1 cellular context compared by ENCODE assay signal in the genomic region with DNA sequence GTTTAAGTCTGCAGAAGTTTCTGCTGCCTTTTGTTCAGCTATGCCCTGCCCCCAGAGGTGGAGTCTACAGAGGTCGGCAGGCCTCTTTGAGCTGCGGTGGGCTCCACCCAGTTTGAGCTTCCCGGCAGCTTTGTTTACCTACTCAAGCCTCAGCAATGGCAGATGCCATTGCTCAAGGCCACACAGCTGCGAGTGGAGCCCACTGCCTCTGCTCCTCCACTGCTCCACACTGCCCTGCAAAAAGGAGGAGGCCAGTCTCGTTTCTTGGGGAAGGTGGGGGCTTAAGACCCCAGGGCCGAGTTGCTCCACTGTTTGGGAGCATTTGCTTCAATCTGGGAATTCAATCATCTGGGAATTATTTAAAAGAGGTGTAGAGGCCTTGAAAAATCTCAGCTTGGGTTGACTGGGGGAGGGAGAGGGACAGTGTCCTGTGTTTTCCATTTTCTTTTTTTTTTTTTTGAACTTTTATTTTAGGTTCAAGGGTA.
TF ChIP-seq lines count a peak whose summit lies in the region.

No MANE protein-coding gene starts in this region.

TF ChIP-seq in HepG2, 621 proteins besides CTCF, POLR2A, EP300 and RAD21 (continued from another document):
- TF ChIP-seq, protein P1, sequence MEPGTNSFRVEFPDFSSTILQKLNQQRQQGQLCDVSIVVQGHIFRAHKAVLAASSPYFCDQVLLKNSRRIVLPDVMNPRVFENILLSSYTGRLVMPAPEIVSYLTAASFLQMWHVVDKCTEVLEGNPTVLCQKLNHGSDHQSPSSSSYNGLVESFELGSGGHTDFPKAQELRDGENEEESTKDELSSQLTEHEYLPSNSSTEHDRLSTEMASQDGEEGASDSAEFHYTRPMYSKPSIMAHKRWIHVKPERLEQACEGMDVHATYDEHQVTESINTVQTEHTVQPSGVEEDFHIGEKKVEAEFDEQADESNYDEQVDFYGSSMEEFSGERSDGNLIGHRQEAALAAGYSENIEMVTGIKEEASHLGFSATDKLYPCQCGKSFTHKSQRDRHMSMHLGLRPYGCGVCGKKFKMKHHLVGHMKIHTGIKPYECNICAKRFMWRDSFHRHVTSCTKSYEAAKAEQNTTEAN (CRISPR knock-in tag; conservative IDR thresholded peaks at IDR 0.05), result peak; percentile 48; the same call in 1 of the 2 replicates
- TF ChIP-seq ZNF143 (CRISPR knock-in tag; IDR thresholded peaks at IDR 0.05), result no peak
